21 cellular contexts compared by ENCODE assay signal in genomic region chr3:32862247-32863013, GRCh38. TPM values are rescaled to one million over a fixed set of nuclear protein-coding genes. Genes with fewer than 3 reads are reported as not detected.
DNase-seq lines count a peak whose midpoint lies in the region; TF ChIP-seq lines count a peak whose summit lies in the region.
"Had no signal": no experiment of that assay in that cellular context is flagged by ENCODE, and none has a peak within 500 bp of the region (broad histone marks: within the 10 kb centered on the region; RNA-seq: fewer than 3 reads in every experiment).

No MANE protein-coding gene starts in this region.

- H3K23ac ChIP-seq in neuronal stem cell (ENCODE audit: low read depth, low read length, poor library complexity) = no peak overlapping the region

- no peak overlapping the region for H3K4ac ChIP-seq in neuronal stem cell (ENCODE audit: low read length)

- in situ Hi-C loops in astrocyte of the spinal cord (cut with HindIII; ENCODE audit: low sequenced_read_pairs) = no loop called here

- H4K91ac ChIP-seq in neuronal stem cell (ENCODE audit: low read depth, low read length, poor library complexity) = no peak overlapping the region

- no peak overlapping the region for H4K8ac ChIP-seq in neuronal stem cell (ENCODE audit: low read depth, low read length)

- H3K4me1 ChIP-seq in iPS-20b (ENCODE audit: insufficient read depth, low read length) = peaks cover 72% of the 10 kb centered on the region
- H3K4me1 ChIP-seq in neuronal stem cell (ENCODE audit: control insufficient read depth in 2 of 2, insufficient read depth in 1 of 2, low read depth in 1 of 2, low read length in 2 of 2) = peaks cover 15 to 44% of the 10 kb centered on the region in 2 donors
- no peaks in the 10 kb centered on the region for H3K4me1 ChIP-seq in osteoblast (ENCODE audit: insufficient read depth, low read length)
- H3K4me1 ChIP-seq: HAP-1 had no signal

- no peak overlapping the region for H2BK5ac ChIP-seq in neuronal stem cell (ENCODE audit: low read length)

- no peak overlapping the region for H3K27ac ChIP-seq in iPS-20b (ENCODE audit: low read length)
- H3K27ac ChIP-seq in neuronal stem cell (replicated peaks; ENCODE audit: low read length) = peak overlapping the region; percentile 20
- no peak overlapping the region for H3K27ac ChIP-seq in osteoblast (ENCODE audit: low read depth, low read length)
- H3K27ac ChIP-seq: BLaER1 treated with 17β-estradiol and CSF1 and Interleukin-3, amounts not matched to agents 10 nM and 100 nM; HL-60 had no signal

- H3K36me3 Mint-ChIP-seq in activated CD4-positive, alpha-beta T cell treated with anti-CD3 and anti-CD28 coated beads, Interleukin-2, amount 10 ng/mL, durations not matched to agents 7 days and 5 days (ENCODE audit: low read depth) = no peaks in the 10 kb centered on the region
- H3K36me3 Mint-ChIP-seq: CD8-positive, alpha-beta T cell had no signal

- peaks cover 5% of the 10 kb centered on the region for H3K27me3 Mint-ChIP-seq in activated CD4-positive, alpha-beta T cell treated with anti-CD3 and anti-CD28 coated beads, Interleukin-2, amount 10 ng/mL, durations not matched to agents 7 days and 5 days

- POLR2A ChIA-PET in activated CD4-positive, alpha-beta T cell treated with anti-CD3 and anti-CD28 coated beads, Interleukin-2, amount 10 ng/mL, durations not matched to agents 7 days and 5 days (lab: Charles Lee) = no interaction called here

- H2AFZ ChIP-seq in neuronal stem cell (ENCODE audit: low read length) (no peak overlapping the region), osteoblast (ENCODE audit: low read length) (no peak overlapping the region)

- no peaks in the 10 kb centered on the region for H3K9me3 Mint-ChIP-seq in activated CD4-positive, alpha-beta T cell treated with anti-CD3 and anti-CD28 coated beads, Interleukin-2, amount 10 ng/mL, durations not matched to agents 7 days and 5 days
- H3K9me3 Mint-ChIP-seq: CD8-positive, alpha-beta T cell had no signal

- CTCF ChIA-PET in activated CD4-positive, alpha-beta T cell treated with anti-CD3 and anti-CD28 coated beads, Interleukin-2, amount 10 ng/mL, durations not matched to agents 7 days and 5 days (lab: Charles Lee) = no interaction called here

- no peak overlapping the region for H3K18ac ChIP-seq in neuronal stem cell (ENCODE audit: low read length)

- H3K4me2 ChIP-seq in neuronal stem cell (ENCODE audit: insufficient read depth, low read length, poor library complexity, severe bottlenecking) (no peak overlapping the region), osteoblast (ENCODE audit: insufficient read depth, low read length) (no peak overlapping the region)
- H3K4me2 ChIP-seq: BLaER1 treated with 17β-estradiol and CSF1 and Interleukin-3, amounts not matched to agents 10 nM and 100 nM had no signal

- H3K4me3 ChIP-seq in astrocyte of the spinal cord (ENCODE audit: low read depth, low read length) (no peak overlapping the region), iPS-20b (ENCODE audit: low read length) (0 out of 2 replicates have a peak overlapping the region, but pooled peaks have one; percentile 2), neuronal stem cell (ENCODE audit: low read length in 2 of 2) (no peak overlapping the region), osteoblast (ENCODE audit: insufficient read depth, low read length) (no peak overlapping the region)
- H3K4me3 ChIP-seq: BLaER1 treated with 17β-estradiol and CSF1 and Interleukin-3, amounts not matched to agents 10 nM and 100 nM; HAP-1 had no signal

- H3K36me3 ChIP-seq in iPS-20b (ENCODE audit: insufficient read depth, low read depth, low read length) (peaks cover 40% of the 10 kb centered on the region), neuronal stem cell (replicated peaks in 1 of 2; ENCODE audit: control insufficient read depth in 2 of 2, insufficient read depth in 2 of 2, low read length in 2 of 2) (peaks cover 0 to 42% of the 10 kb centered on the region in 2 donors), osteoblast (ENCODE audit: insufficient read depth, low read length) (no peaks in the 10 kb centered on the region)
- H3K36me3 ChIP-seq: BLaER1 treated with 17β-estradiol and CSF1 and Interleukin-3, amounts not matched to agents 10 nM and 100 nM; HAP-1 had no signal

- H4K20me1 ChIP-seq in osteoblast (ENCODE audit: insufficient read depth, low read length) = no peaks in the 10 kb centered on the region
- H4K20me1 ChIP-seq: BLaER1 treated with 17β-estradiol and CSF1 and Interleukin-3, amounts not matched to agents 10 nM and 100 nM had no signal

- H3K79me2 ChIP-seq in osteoblast (ENCODE audit: insufficient read depth, low read length) = no peaks in the 10 kb centered on the region

- H3K14ac ChIP-seq in neuronal stem cell (ENCODE audit: low read length) = no peak overlapping the region

- H2BK12ac ChIP-seq in neuronal stem cell (ENCODE audit: low read length) = no peak overlapping the region

- H3K27ac Mint-ChIP-seq in activated CD4-positive, alpha-beta T cell treated with anti-CD3 and anti-CD28 coated beads, Interleukin-2, amount 10 ng/mL, durations not matched to agents 7 days and 5 days = no peak overlapping the region
- H3K27ac Mint-ChIP-seq: CD8-positive, alpha-beta T cell had no signal

- no peak overlapping the region for H2AK5ac ChIP-seq in neuronal stem cell (ENCODE audit: low read depth, low read length)

- no peaks in the 10 kb centered on the region for H3K79me1 ChIP-seq in neuronal stem cell (ENCODE audit: low read depth, low read length)

- no peaks in the 10 kb centered on the region for H3K27me3 ChIP-seq in iPS-20b (ENCODE audit: insufficient read depth, low read length)
- H3K27me3 ChIP-seq in neuronal stem cell (ENCODE audit: control insufficient read depth in 3 of 3, insufficient read depth in 3 of 3, low read depth in 1 of 3, low read length in 3 of 3) = no peaks in the 10 kb centered on the region
- H3K27me3 ChIP-seq in osteoblast (ENCODE audit: insufficient read depth, low read length) = peaks cover 17% of the 10 kb centered on the region
- H3K27me3 ChIP-seq: BLaER1 treated with 17β-estradiol and CSF1 and Interleukin-3, amounts not matched to agents 10 nM and 100 nM had no signal

- H3K9me3 ChIP-seq in iPS-20b (ENCODE audit: insufficient read depth, low read depth, low read length) (no peaks in the 10 kb centered on the region), neuronal stem cell (replicated peaks in 1 of 2; ENCODE audit: control insufficient read depth in 2 of 2, insufficient read depth in 1 of 2, low read depth in 1 of 2, low read length in 2 of 2) (no peaks in the 10 kb centered on the region), osteoblast (ENCODE audit: low read depth, low read length) (no peaks in the 10 kb centered on the region)
- H3K9me3 ChIP-seq: BLaER1 treated with 17β-estradiol and CSF1 and Interleukin-3, amounts not matched to agents 10 nM and 100 nM; HAP-1 had no signal

- DNase-seq in NCI-H146 (lab: John Stamatoyannopoulos, UW) (peak; percentile 77), astrocyte of the spinal cord (ENCODE audit: low read depth, low spot score) (peak; percentile 3), neuronal stem cell (ENCODE audit: low spot score) (no peak), osteoblast (ENCODE audit: insufficient read length, low spot score, missing footprints) (no peak), globus pallidus (ENCODE audit: low spot score) (no peak), kidney glomerular epithelial cell (lab: John Stamatoyannopoulos, UW) (no peak)
- DNase-seq in activated CD4-positive, alpha-beta T cell treated with anti-CD3 and anti-CD28 coated beads, Interleukin-2, amount 10 ng/mL, durations not matched to agents 7 days and 5 days = no peak
- DNase-seq: CD8-positive, alpha-beta T cell; IMR-90; NCI-H1436; NCI-H2029 treated with DMSO at 0.1 percent for 48 hours; NCI-H510A; NCI-H748 treated with DMSO at 0.1 percent for 48 hours; OCI-M1; Right ventricle myocardium superior had no signal

- WGBS in neuronal stem cell (ENCODE audit: extremely low coverage in 2 of 2, insufficient read length in 2 of 2, insufficient replicate concordance in 1 of 2), 2 donors = no CpG with 5 or more reads among the region's 11 CpGs

- no peak overlapping the region for H2BK15ac ChIP-seq in neuronal stem cell (ENCODE audit: low read length)

- no peak overlapping the region for H2BK120ac ChIP-seq in neuronal stem cell (ENCODE audit: low read depth, low read length)

- H3K9ac ChIP-seq in iPS-20b (ENCODE audit: low read depth, low read length) (no peak overlapping the region), neuronal stem cell (ENCODE audit: low read depth, low read length, poor library complexity) (no peak overlapping the region)
- H3K9ac ChIP-seq: BLaER1 treated with 17β-estradiol and CSF1 and Interleukin-3, amounts not matched to agents 10 nM and 100 nM had no signal

- no peak for TF ChIP-seq CTCF in astrocyte of the spinal cord (IDR thresholded peaks at IDR 0.05; ENCODE audit: low read depth, low read length)
- TF ChIP-seq CTCF in osteoblast (IDR thresholded peaks at IDR 0.05; ENCODE audit: extremely low read depth, low read depth, low read length) = no peak

- H3K4me1 Mint-ChIP-seq in activated CD4-positive, alpha-beta T cell treated with anti-CD3 and anti-CD28 coated beads, Interleukin-2, amount 10 ng/mL, durations not matched to agents 7 days and 5 days = no peaks in the 10 kb centered on the region

- H3K4me3 Mint-ChIP-seq in activated CD4-positive, alpha-beta T cell treated with anti-CD3 and anti-CD28 coated beads, Interleukin-2, amount 10 ng/mL, durations not matched to agents 7 days and 5 days = no peak overlapping the region
- H3K4me3 Mint-ChIP-seq: CD8-positive, alpha-beta T cell had no signal

RNA-seq across cellular contexts. Expression of gene TRIM71, which starts 44.6 kb away (rescaled TPM):
- polyA plus RNA-seq in neuronal stem cell (2013, experiment 1 of 2) = 53.8 TPM
- polyA plus RNA-seq in neuronal stem cell (2013, experiment 2 of 2) = 57.6 TPM
- total RNA-seq in osteoblast = not detected in 2 replicates
- total RNA-seq in activated CD4-positive, alpha-beta T cell treated with anti-CD3 and anti-CD28 coated beads, Interleukin-2, amount 10 ng/mL, durations not matched to agents 7 days and 5 days = not detected
- total RNA-seq: CD8-positive, alpha-beta T cell; HT1080; IMR-90; M059J; Right ventricle myocardium superior had no signal
- polyA plus RNA-seq: IMR-90 had no signal

Comparison
In these comparisons a context has a peak if more than half of its experiments do, and no peak if none do; other contexts are left out.
1. DNase-seq: peak in NCI-H146 (single experiment) and astrocyte of the spinal cord (single experiment); none in neuronal stem cell (single experiment), osteoblast (single experiment), globus pallidus (single experiment), kidney glomerular epithelial cell (single experiment) and activated CD4-positive, alpha-beta T cell treated with anti-CD3 and anti-CD28 coated beads, Interleukin-2, amount 10 ng/mL, durations not matched to agents 7 days and 5 days (single experiment).